In genomic region chr2:63050186-63050915, GRCh38 we compare ENCODE assay signal across 8 cellular contexts. TPM values are rescaled to one million over a fixed set of nuclear protein-coding genes. Genes with fewer than 3 reads are reported as not detected.
DNase-seq lines count a peak whose midpoint lies in the region; ATAC-seq, FAIRE-seq and TF ChIP-seq lines count a peak whose summit lies in the region.

TSS of gene OTX1 (plus strand) at chr2:63050830. CDS start at chr2:63052991, 2,161 bp downstream.

- peak; percentile 78 for DNase-seq in Caki2 (ENCODE audit: low read depth)
- peak; percentile 85 for DNase-seq in NCI-H2227 (lab: John Stamatoyannopoulos, UW; ENCODE audit: unreplicated experiment)
- DNase-seq in WTC11 (ENCODE audit: low spot score): peak; percentile 84
- peak; percentile 55 to 59 for DNase-seq in erythroblast (lab: John Stamatoyannopoulos, UW)
- DNase-seq in naive thymus-derived CD8-positive, alpha-beta T cell: peak in 3 of 10 donors; percentile 26 to 32 (median 26)
- peak; percentile 93 for DNase-seq in urothelium cell line (ENCODE audit: low spot score)

- no peak within 1 kb of the TSS for H3K27ac Mint-ChIP-seq in WTC11
- H3K27ac Mint-ChIP-seq in naive thymus-derived CD8-positive, alpha-beta T cell: peak within 1 kb of the TSS in 1 of 10 donors; percentile 13

- POLR2A ChIA-PET in WTC11 (lab: Charles Lee): no interaction called here
- POLR2A ChIA-PET in naive thymus-derived CD8-positive, alpha-beta T cell (lab: Charles Lee): no interaction called here

- H3K4me3 Mint-ChIP-seq in WTC11: peak within 1 kb of the TSS; percentile 78
- H3K4me3 Mint-ChIP-seq in naive thymus-derived CD8-positive, alpha-beta T cell: peak within 1 kb of the TSS; percentile 80 to 94 (median 87)

- in situ Hi-C loops in Caki2 (cut with HindIII; ENCODE audit: low pct_unique_long_range_greater_than_20kb, low sequenced_read_pairs): no loop called here

- no peak for TF ChIP-seq CTCF in WTC11 (IDR thresholded peaks at IDR 0.05)

- no peaks in the 10 kb centered on the region for H3K9me3 Mint-ChIP-seq in WTC11
- H3K9me3 Mint-ChIP-seq in naive thymus-derived CD8-positive, alpha-beta T cell: peaks cover 0 to 2% (median 0%) of the 10 kb centered on the region in 9 donors

- ATAC-seq in GM19351 (IDR thresholded peaks at IDR 0.05; ENCODE audit: unreplicated experiment) (peak; percentile 79), HG03354 (IDR thresholded peaks at IDR 0.05; ENCODE audit: poor library complexity, severe bottlenecking, unreplicated experiment) (peak; percentile 77), WTC11 (peak; percentile 46)
- peak; percentile 69 to 71 for ATAC-seq in naive thymus-derived CD8-positive, alpha-beta T cell

- peak; percentile 66 for FAIRE-seq in urothelium cell line (lab: Jason Lieb, UNC)

- CTCF ChIA-PET in WTC11 (lab: Charles Lee): no interaction called here

- H3K36me3 Mint-ChIP-seq in WTC11: no peaks in the 10 kb centered on the region
- peaks cover 9 to 18% (median 9%) of the 10 kb centered on the region in 3 donors for H3K36me3 Mint-ChIP-seq in naive thymus-derived CD8-positive, alpha-beta T cell

- H3K4me1 Mint-ChIP-seq in WTC11: peaks cover 64% of the 10 kb centered on the region
- H3K4me1 Mint-ChIP-seq in naive thymus-derived CD8-positive, alpha-beta T cell: peaks cover 30 to 82% (median 71%) of the 10 kb centered on the region in 4 donors

- no peak for TF ChIP-seq POLR2A in erythroblast (IDR thresholded peaks at IDR 0.05; ENCODE audit: low read length)

- H3K27me3 Mint-ChIP-seq in WTC11 (ENCODE audit: low read depth): peaks cover 96% of the 10 kb centered on the region
- peaks cover 40 to 93% (median 69%) of the 10 kb centered on the region in 5 donors for H3K27me3 Mint-ChIP-seq in naive thymus-derived CD8-positive, alpha-beta T cell

TF ChIP-seq in WTC11, 78 proteins besides CTCF, POLR2A, EP300 and RAD21 (continues in another document):
- TF ChIP-seq ESRRA (CRISPR knock-in tag; IDR thresholded peaks at IDR 0.05; ENCODE audit: borderline replicate concordance) (no peak), FOXJ3 (CRISPR knock-in tag; IDR thresholded peaks at IDR 0.05; ENCODE audit: borderline replicate concordance) (no peak), ARID4B (CRISPR knock-in tag; IDR thresholded peaks at IDR 0.05; ENCODE audit: borderline replicate concordance) (no peak), NR1H2 (CRISPR knock-in tag; IDR thresholded peaks at IDR 0.05) (no peak), CREM (CRISPR knock-in tag; IDR thresholded peaks at IDR 0.05) (no peak), AR (CRISPR knock-in tag; IDR thresholded peaks at IDR 0.05) (no peak)
- TF ChIP-seq, protein P1, sequence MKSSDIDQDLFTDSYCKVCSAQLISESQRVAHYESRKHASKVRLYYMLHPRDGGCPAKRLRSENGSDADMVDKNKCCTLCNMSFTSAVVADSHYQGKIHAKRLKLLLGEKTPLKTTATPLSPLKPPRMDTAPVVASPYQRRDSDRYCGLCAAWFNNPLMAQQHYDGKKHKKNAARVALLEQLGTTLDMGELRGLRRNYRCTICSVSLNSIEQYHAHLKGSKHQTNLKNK (CRISPR knock-in tag; IDR thresholded peaks at IDR 0.05): no peak
- TF ChIP-seq, protein P2, sequence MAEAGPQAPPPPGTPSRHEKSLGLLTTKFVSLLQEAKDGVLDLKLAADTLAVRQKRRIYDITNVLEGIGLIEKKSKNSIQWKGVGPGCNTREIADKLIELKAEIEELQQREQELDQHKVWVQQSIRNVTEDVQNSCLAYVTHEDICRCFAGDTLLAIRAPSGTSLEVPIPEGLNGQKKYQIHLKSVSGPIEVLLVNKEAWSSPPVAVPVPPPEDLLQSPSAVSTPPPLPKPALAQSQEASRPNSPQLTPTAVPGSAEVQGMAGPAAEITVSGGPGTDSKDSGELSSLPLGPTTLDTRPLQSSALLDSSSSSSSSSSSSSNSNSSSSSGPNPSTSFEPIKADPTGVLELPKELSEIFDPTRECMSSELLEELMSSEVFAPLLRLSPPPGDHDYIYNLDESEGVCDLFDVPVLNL (CRISPR knock-in tag; IDR thresholded peaks at IDR 0.05; ENCODE audit: borderline replicate concordance, low read depth): no peak
- TF ChIP-seq, protein P3, sequence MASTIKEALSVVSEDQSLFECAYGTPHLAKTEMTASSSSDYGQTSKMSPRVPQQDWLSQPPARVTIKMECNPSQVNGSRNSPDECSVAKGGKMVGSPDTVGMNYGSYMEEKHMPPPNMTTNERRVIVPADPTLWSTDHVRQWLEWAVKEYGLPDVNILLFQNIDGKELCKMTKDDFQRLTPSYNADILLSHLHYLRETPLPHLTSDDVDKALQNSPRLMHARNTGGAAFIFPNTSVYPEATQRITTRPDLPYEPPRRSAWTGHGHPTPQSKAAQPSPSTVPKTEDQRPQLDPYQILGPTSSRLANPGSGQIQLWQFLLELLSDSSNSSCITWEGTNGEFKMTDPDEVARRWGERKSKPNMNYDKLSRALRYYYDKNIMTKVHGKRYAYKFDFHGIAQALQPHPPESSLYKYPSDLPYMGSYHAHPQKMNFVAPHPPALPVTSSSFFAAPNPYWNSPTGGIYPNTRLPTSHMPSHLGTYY (CRISPR knock-in tag; IDR thresholded peaks at IDR 0.05): no peak

RNA-seq across cellular contexts. Expression of gene OTX1, which starts in this region (rescaled TPM):
- total RNA-seq in Caki2 (2014; rRNA removed; shearing (Covaris generic); ENCODE audit: low replicate concordance): not detected in 2 replicates
- 0.90 to 1.6 TPM (median 1.2 TPM) in 3 replicates for total RNA-seq in WTC11 (2021)
- total RNA-seq in naive thymus-derived CD8-positive, alpha-beta T cell: not detected
- polyA plus RNA-seq in naive thymus-derived CD8-positive, alpha-beta T cell: not detected

Comparison
In these comparisons a context has a peak if more than half of its experiments do, and no peak if none do; other contexts are left out.
1. Peak in DNase-seq in Caki2; RNA of the gene not detected or under 1 TPM.
2. Peak in ATAC-seq in naive thymus-derived CD8-positive, alpha-beta T cell; RNA of the gene not detected or under 1 TPM.